7 cellular contexts compared by ENCODE assay signal in genomic region chr21:29025328-29025713, GRCh38. TPM values are rescaled to one million over a fixed set of nuclear protein-coding genes. Genes with fewer than 3 reads are reported as not detected.
A peak's percentile ranks its signal among the peaks of the same experiment; 100 is the strongest.
DNase-seq lines count a peak whose midpoint lies in the region; ATAC-seq and TF ChIP-seq lines count a peak whose summit lies in the region.

No MANE protein-coding gene starts in this region.

- H3K14ac ChIP-seq in H9 (ENCODE audit: insufficient read depth, low read length) (no peak overlapping the region), trophoblast cell (ENCODE audit: low read length) (no peak overlapping the region)

- H3K9me3 ChIP-seq in H9 (ENCODE audit: control insufficient read depth, low read depth, low read length) (no peaks in the 10 kb centered on the region), trophoblast cell (ENCODE audit: insufficient read depth, low read depth, low read length) (no peaks in the 10 kb centered on the region)

- H2BK15ac ChIP-seq in H9 (ENCODE audit: low read depth, low read length): no peak overlapping the region

- peaks cover 9% of the 10 kb centered on the region for H3K23me2 ChIP-seq in H9 (ENCODE audit: insufficient read length, low read depth, low read length, poor library complexity, severe bottlenecking)

- no peak overlapping the region for H3K27ac ChIP-seq in H9 (ENCODE audit: insufficient read length, low read depth, low read length)
- H3K27ac ChIP-seq in trophoblast cell (ENCODE audit: low read depth, low read length): no peak overlapping the region

- H3K9ac ChIP-seq in H9 (ENCODE audit: extremely low read depth, insufficient read length, low read length) (peak overlapping the region; percentile 88), trophoblast cell (ENCODE audit: low read length) (peak overlapping the region; percentile 72)

- no peaks in the 10 kb centered on the region for H3K27me3 Mint-ChIP-seq in H9 (ENCODE audit: low read depth)

- H2AFZ ChIP-seq in H9 (ENCODE audit: low read length) (peak overlapping the region; percentile 59), trophoblast cell (ENCODE audit: insufficient read depth, low read length, poor library complexity) (peak overlapping the region; percentile 55)

- H3K79me2 ChIP-seq in H9 (ENCODE audit: insufficient read depth, low read length) (peaks cover 2% of the 10 kb centered on the region; the same call in 1 of the 2 replicates), trophoblast cell (ENCODE audit: control insufficient read depth, insufficient read depth, low read length, poor library complexity) (peaks cover 2% of the 10 kb centered on the region)

- no peaks in the 10 kb centered on the region for H3K79me1 ChIP-seq in H9 (ENCODE audit: insufficient read depth, low read depth, low read length, poor library complexity, severe bottlenecking)
- H3K79me1 ChIP-seq in trophoblast cell (ENCODE audit: low read length): peaks cover 10% of the 10 kb centered on the region

- peaks cover 10% of the 10 kb centered on the region in 2 experiments; a peak in 3 of 4 replicates for H3K4me1 Mint-ChIP-seq in H9

- H2AK5ac ChIP-seq in H9 (ENCODE audit: insufficient read length, low read length) (no peak overlapping the region), trophoblast cell (ENCODE audit: low read length) (no peak overlapping the region)

- H3K36me3 ChIP-seq in trophoblast cell (ENCODE audit: control insufficient read depth in 1 of 2, insufficient read depth in 2 of 2, low read length in 2 of 2): peaks cover 0 to 3% of the 10 kb centered on the region in 2 experiments

- H3K23ac ChIP-seq in H9 (ENCODE audit: insufficient read length, low read depth, low read length) (no peak overlapping the region), trophoblast cell (ENCODE audit: low read length) (no peak overlapping the region)

- no peak overlapping the region for H4K5ac ChIP-seq in H9 (ENCODE audit: insufficient read length, low read depth, low read length)

- H3K4ac ChIP-seq in H9 (ENCODE audit: low read depth, low read length) (no peak overlapping the region), trophoblast cell (ENCODE audit: low read depth, low read length) (peak overlapping the region; percentile 91)

- no peak overlapping the region for H4K91ac ChIP-seq in H9 (ENCODE audit: insufficient read length, low read depth, low read length)
- no peak overlapping the region for H4K91ac ChIP-seq in trophoblast cell (ENCODE audit: low read depth, low read length)

- peak overlapping the region; percentile 84 for H3K4me3 ChIP-seq in trophoblast cell (ENCODE audit: low read depth, low read length)

- peak overlapping the region; percentile 60 for H4K12ac ChIP-seq in trophoblast cell (ENCODE audit: low read depth, low read length)

- H2BK20ac ChIP-seq in H9 (ENCODE audit: low read depth, low read length, poor library complexity, severe bottlenecking): no peak overlapping the region

- TF ChIP-seq CTCF in H9 (conservative IDR thresholded peaks at IDR 0.05): no peak

- no peak overlapping the region for H4K8ac ChIP-seq in H9 (replicated peaks; ENCODE audit: insufficient read length, low read depth, low read length)
- H4K8ac ChIP-seq in trophoblast cell (ENCODE audit: low read depth, low read length): no peak overlapping the region

- H3K4me1 ChIP-seq in H9 (ENCODE audit: insufficient read depth, low read length): no peaks in the 10 kb centered on the region
- peaks cover 0 to 3% of the 10 kb centered on the region in 2 experiments for H3K4me1 ChIP-seq in trophoblast cell (ENCODE audit: control insufficient read depth in 1 of 2, insufficient read depth in 2 of 2, low read length in 2 of 2)

- WGBS in H9 (ENCODE audit: extremely low coverage, insufficient read length, low lambda C conversion rate): no CpG with 5 or more reads among the region's 6 CpGs
- WGBS in trophoblast cell (ENCODE audit: extremely low coverage, insufficient coverage, insufficient read length): no CpG with 5 or more reads among the region's 6 CpGs

- H2BK120ac ChIP-seq in H9 (ENCODE audit: low read depth, low read length, poor library complexity, severe bottlenecking): no peak overlapping the region
- no peak overlapping the region for H2BK120ac ChIP-seq in trophoblast cell (ENCODE audit: insufficient read depth, low read length, poor library complexity)

- no peak overlapping the region for H3K56ac ChIP-seq in H9 (ENCODE audit: insufficient read length, low read depth, low read length)

- peaks cover 3 to 24% (median 18%) of the 10 kb centered on the region in 3 experiments; a peak in 5 of 7 replicates for H3K36me3 Mint-ChIP-seq in H9 (ENCODE audit: insufficient read depth in 1 of 3, low read depth in 3 of 3)

- H3K4me2 ChIP-seq in H9 (ENCODE audit: insufficient read depth, insufficient read length, low read length) (peak overlapping the region; percentile 91), trophoblast cell (ENCODE audit: low read length) (peak overlapping the region; percentile 80)

- 0 out of 5 replicates have a peak, but pooled peaks cover 0 to 3% of the 10 kb centered on the region in 2 experiments for H3K9me3 Mint-ChIP-seq in H9

- H3K27me3 ChIP-seq in H9 (ENCODE audit: insufficient read depth, low read length) (no peaks in the 10 kb centered on the region), trophoblast cell (ENCODE audit: insufficient read depth, low read length) (no peaks in the 10 kb centered on the region)

- no peak overlapping the region for H2BK5ac ChIP-seq in H9 (ENCODE audit: insufficient read length, low read length)
- no peak overlapping the region for H2BK5ac ChIP-seq in trophoblast cell (ENCODE audit: low read depth, low read length, poor library complexity)

- H3K27ac Mint-ChIP-seq in H9: peak overlapping the region in 2 of 3 experiments; percentile 100; a peak in 4 of 7 replicates

- H3T11ph ChIP-seq in H9 (ENCODE audit: low read length): no peak overlapping the region

- no peak overlapping the region for H3K18ac ChIP-seq in H9 (ENCODE audit: insufficient read length, low read depth, low read length)
- no peak overlapping the region for H3K18ac ChIP-seq in trophoblast cell (ENCODE audit: low read length)

- DNase-seq in H9 (no peak), fibroblast of gingiva (ENCODE audit: low read depth) (peak; percentile 6), trophoblast cell (peak; percentile 37 to 53), hippocampal formation (lab: John Stamatoyannopoulos, UW) (no peak), CD1c-positive myeloid dendritic cell (ENCODE audit: extremely low spot score) (no peak)
- DNase-seq in stimulated activated CD4-positive, alpha-beta T cell treated with anti-CD3 and anti-CD28 coated beads, Interleukin-12 subunit alpha, Interleukin-12 subunit beta, amount 100 ng/mL, for 4 hours: no peak

- H4K20me1 ChIP-seq in H9 (ENCODE audit: control insufficient read depth, insufficient read depth, insufficient read length): no peaks in the 10 kb centered on the region

- no peak overlapping the region for H2BK12ac ChIP-seq in H9 (ENCODE audit: insufficient read length, low read depth, low read length)
- no peak overlapping the region for H2BK12ac ChIP-seq in trophoblast cell (ENCODE audit: low read length)

- peak overlapping the region; percentile 98 to 99 for H3K4me3 Mint-ChIP-seq in H9

- peak; percentile 30 for ATAC-seq in SK-N-SH treated with all-trans-retinoic acid at 6 μM for 48 hours

TF ChIP-seq in SK-N-SH treated with all-trans-retinoic acid at 6 μM for 48 hours, 23 proteins besides CTCF, POLR2A, EP300 and RAD21 (continues in another document):
- TF ChIP-seq TCF4 (CRISPR knock-in tag; IDR thresholded peaks at IDR 0.05; ENCODE audit: borderline replicate concordance): no peak
- no peak for TF ChIP-seq ZC3H10 (CRISPR knock-in tag; IDR thresholded peaks at IDR 0.05)
- no peak for TF ChIP-seq ZNF70 (CRISPR knock-in tag; IDR thresholded peaks at IDR 0.05)
- no peak for TF ChIP-seq POU6F1 (CRISPR knock-in tag; IDR thresholded peaks at IDR 0.05; ENCODE audit: borderline replicate concordance, low read depth)
- no peak for TF ChIP-seq CSDC2 (CRISPR knock-in tag; IDR thresholded peaks at IDR 0.05)
- TF ChIP-seq TSHZ2 (CRISPR knock-in tag; IDR thresholded peaks at IDR 0.05): no peak

RNA-seq across cellular contexts. Expression of gene USP16, which starts 0.9 kb away (rescaled TPM):
- 30.6 and 31.7 TPM in 2 replicates for total RNA-seq in H9 (2021)
- 29.0 and 31.2 TPM in 2 replicates for polyA plus RNA-seq in trophoblast cell (2013)

RNA-seq across cellular contexts. Expression of gene RWDD2B, which starts 6.2 kb away (rescaled TPM):
- 5.1 and 5.3 TPM in 2 replicates for total RNA-seq in H9 (2021)
- polyA plus RNA-seq in trophoblast cell (2013): 3.3 and 3.6 TPM in 2 replicates

RNA-seq across cellular contexts. Expression of gene LTN1, which starts 32.6 kb away (rescaled TPM):
- total RNA-seq in H9 (2021): 23.8 and 23.9 TPM in 2 replicates
- polyA plus RNA-seq in trophoblast cell (2013): 16.1 and 16.2 TPM in 2 replicates

RNA-seq across cellular contexts. Expression of gene CCT8, which starts 48.1 kb away (rescaled TPM):
- 347 and 356 TPM in 2 replicates for total RNA-seq in H9 (2021)
- 204 and 209 TPM in 2 replicates for polyA plus RNA-seq in trophoblast cell (2013)

Comparison
In these comparisons a context has a peak if more than half of its experiments do, and no peak if none do; other contexts are left out.
1. DNase-seq: peak in fibroblast of gingiva (single experiment) and trophoblast cell (2 of 2); none in H9 (single experiment), hippocampal formation (0 of 2), CD1c-positive myeloid dendritic cell (single experiment) and stimulated activated CD4-positive, alpha-beta T cell treated with anti-CD3 and anti-CD28 coated beads, Interleukin-12 subunit alpha, Interleukin-12 subunit beta, amount 100 ng/mL, for 4 hours (single experiment).